27 cellular contexts compared by ENCODE assay signal in genomic region chr7:54711900-54712595, GRCh38.
"Had no signal": no experiment of that assay in that cellular context is flagged by ENCODE, and none has a peak within 500 bp of the region (broad histone marks: within the 10 kb centered on the region; RNA-seq: fewer than 3 reads in every experiment).

No MANE protein-coding gene starts in this region.

- H3K4me1 ChIP-seq: ascending aorta, Peyer's patch, SJSA1 had no signal

- H3K36me3 ChIP-seq: ascending aorta, cardiac muscle cell, MG63, Peyer's patch, SJSA1 had no signal

- H3K4me3 ChIP-seq: ascending aorta, cardiac muscle cell, MG63, Peyer's patch, SJSA1 had no signal

- H3K27me3 ChIP-seq: ascending aorta, cardiac muscle cell, MG63, Peyer's patch, SJSA1 had no signal

- ATAC-seq: activated CD8-positive, alpha-beta T cell treated with anti-CD3 and anti-CD28 coated beads for 36 hours; PC-3 had no signal

- H3K9me3 ChIP-seq: MG63, SJSA1, SK-N-SH had no signal

- DNase-seq: activated CD4-positive, alpha-beta T cell treated with anti-CD3 and anti-CD28 coated beads, Interleukin-2, amount 10 ng/mL, durations not matched to agents 24 days and 14 days; activated CD4-positive, alpha-beta T cell treated with anti-CD3 and anti-CD28 coated beads, Interleukin-2, amount 50 U/mL, for 4 hours; activated CD8-positive, alpha-beta T cell treated with anti-CD3 and anti-CD28 coated beads for 36 hours; activated gamma-delta T cell; activated naive CD4-positive, alpha-beta T cell treated with Interleukin-2 at 50 U/mL for 16 hours; activated naive CD8-positive, alpha-beta T cell treated with anti-CD3 and anti-CD28 coated beads, Interleukin-2, amount 10 ng/mL, durations not matched to agents 7 days and 5 days; activated T-cell treated with anti-CD3 and anti-CD28 coated beads, Interleukin-2, amount 50 U/mL, for 1 hour; amygdala; Karpas-422; KBM-7; MG63; NCI-H1048; NCI-H1105 treated with DMSO at 0.1 percent for 48 hours; NCI-H1436 treated with DMSO at 0.1 percent for 48 hours; NCI-H1694 treated with DMSO at 0.1 percent for 48 hours; NCI-H2029; NCI-H345; NK-92 treated with Interleukin-12 subunit alpha and Interleukin-12 subunit beta, amount 100 ng/mL, for 24 hours; PC-3; Peyer's patch; RPMI8226; SHP77 treated with DMSO at 0.1 percent for 48 hours; SK-N-SH had no signal

- H3K9ac ChIP-seq: SK-N-SH had no signal

- H3K4me2 ChIP-seq: SK-N-SH had no signal

- FAIRE-seq: TTC549 had no signal

- H3K27ac ChIP-seq: ascending aorta, cardiac muscle cell, Peyer's patch, SJSA1 had no signal
